In the genomic region with DNA sequence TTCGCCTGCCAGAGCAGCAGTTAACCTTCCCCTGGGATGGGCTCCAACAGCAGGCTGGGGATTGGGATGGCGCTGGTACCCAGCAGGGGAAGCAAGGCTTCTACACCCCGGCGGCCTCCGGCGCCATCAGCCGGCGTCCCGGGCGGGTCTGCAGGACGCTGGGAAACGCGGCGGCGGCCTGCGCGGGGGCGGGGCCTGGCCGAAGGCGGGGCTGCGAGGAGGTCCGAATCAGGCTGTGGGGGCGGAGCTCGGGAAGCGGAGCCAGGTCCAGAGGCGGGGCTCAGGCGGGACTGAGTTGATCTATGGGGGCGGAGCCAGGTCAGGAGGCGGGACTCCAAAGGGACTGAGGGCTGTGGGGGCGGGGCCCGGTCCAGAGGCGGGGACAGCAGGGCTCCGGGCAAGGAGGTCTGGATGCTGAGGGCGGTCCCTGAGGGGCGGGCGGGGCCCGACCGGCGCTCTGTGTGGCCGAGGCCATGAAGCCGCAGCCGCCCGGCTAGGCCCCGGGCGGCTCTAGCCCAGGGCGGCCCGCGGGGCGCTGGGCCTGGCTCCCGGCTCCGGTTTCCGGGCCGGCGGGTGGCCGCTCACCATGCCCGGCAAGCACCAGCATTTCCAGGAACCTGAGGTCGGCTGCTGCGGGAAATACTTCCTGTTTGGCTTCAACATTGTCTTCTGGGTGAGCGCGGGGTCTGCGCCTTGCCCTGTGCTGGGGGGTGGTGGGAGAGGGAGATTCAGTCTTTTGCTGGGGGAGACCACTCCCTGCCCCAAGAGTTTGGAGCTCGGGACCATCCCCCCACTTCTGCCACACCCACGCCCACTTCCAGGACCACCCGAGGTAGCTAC, we compare ENCODE assay signal across 1 cellular context.
TF ChIP-seq lines count a peak whose summit lies in the region.

A gene with protein sequence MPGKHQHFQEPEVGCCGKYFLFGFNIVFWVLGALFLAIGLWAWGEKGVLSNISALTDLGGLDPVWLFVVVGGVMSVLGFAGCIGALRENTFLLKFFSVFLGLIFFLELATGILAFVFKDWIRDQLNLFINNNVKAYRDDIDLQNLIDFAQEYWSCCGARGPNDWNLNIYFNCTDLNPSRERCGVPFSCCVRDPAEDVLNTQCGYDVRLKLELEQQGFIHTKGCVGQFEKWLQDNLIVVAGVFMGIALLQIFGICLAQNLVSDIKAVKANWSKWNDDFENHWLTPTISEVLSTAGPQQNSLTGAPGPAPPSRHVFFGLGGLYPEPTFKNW (plus strand): TSS at position 455 of the 840 bp plus-strand sequence. CDS start 132 bp downstream, at position 587.

TF ChIP-seq in HepG2, 621 proteins besides CTCF, POLR2A, EP300 and RAD21 (continued from another document and continues in another):
- TF ChIP-seq, protein P1, sequence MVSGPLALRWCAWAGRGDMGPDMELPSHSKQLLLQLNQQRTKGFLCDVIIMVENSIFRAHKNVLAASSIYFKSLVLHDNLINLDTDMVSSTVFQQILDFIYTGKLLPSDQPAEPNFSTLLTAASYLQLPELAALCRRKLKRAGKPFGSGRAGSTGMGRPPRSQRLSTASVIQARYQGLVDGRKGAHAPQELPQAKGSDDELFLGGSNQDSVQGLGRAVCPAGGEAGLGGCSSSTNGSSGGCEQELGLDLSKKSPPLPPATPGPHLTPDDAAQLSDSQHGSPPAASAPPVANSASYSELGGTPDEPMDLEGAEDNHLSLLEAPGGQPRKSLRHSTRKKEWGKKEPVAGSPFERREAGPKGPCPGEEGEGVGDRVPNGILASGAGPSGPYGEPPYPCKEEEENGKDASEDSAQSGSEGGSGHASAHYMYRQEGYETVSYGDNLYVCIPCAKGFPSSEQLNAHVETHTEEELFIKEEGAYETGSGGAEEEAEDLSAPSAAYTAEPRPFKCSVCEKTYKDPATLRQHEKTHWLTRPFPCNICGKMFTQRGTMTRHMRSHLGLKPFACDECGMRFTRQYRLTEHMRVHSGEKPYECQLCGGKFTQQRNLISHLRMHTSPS (CRISPR knock-in tag; IDR thresholded peaks at IDR 0.05; ENCODE audit: low read depth) = no peak
- TF ChIP-seq ZC3H4 (CRISPR knock-in tag; IDR thresholded peaks at IDR 0.05; ENCODE audit: borderline replicate concordance) = no peak
- TF ChIP-seq ZFP36 (IDR thresholded peaks at IDR 0.05; ENCODE audit: borderline replicate concordance, low read depth, low read length, partially characterized antibody) = no peak
- no peak for TF ChIP-seq PRDM4 (CRISPR knock-in tag; IDR thresholded peaks at IDR 0.05; ENCODE audit: borderline replicate concordance)
- TF ChIP-seq FOSL2 (CRISPR knock-in tag; IDR thresholded peaks at IDR 0.05) = no peak
- TF ChIP-seq ZNF282 (IDR thresholded peaks at IDR 0.05; ENCODE audit: partially characterized antibody) = no peak
- TF ChIP-seq ZNF143 (CRISPR knock-in tag; IDR thresholded peaks at IDR 0.05) = peak; percentile 54; the same call in 1 of the 2 replicates
- TF ChIP-seq MED8 (CRISPR knock-in tag; IDR thresholded peaks at IDR 0.05; ENCODE audit: insufficient replicate concordance) = peak; percentile 61
- no peak for TF ChIP-seq ZFAT (CRISPR knock-in tag; conservative IDR thresholded peaks at IDR 0.05)
- TF ChIP-seq FOXP1 (IDR thresholded peaks at IDR 0.05) = no peak
- no peak for TF ChIP-seq FOXP1 (CRISPR knock-in tag; IDR thresholded peaks at IDR 0.05)
- TF ChIP-seq PCBP2 (optimal IDR thresholded peaks at IDR 0.05; ENCODE audit: low read depth, low read length, poor library complexity, severe bottlenecking) = no peak
- TF ChIP-seq ZNF773 (CRISPR knock-in tag; IDR thresholded peaks at IDR 0.05; ENCODE audit: borderline replicate concordance) = no peak
- TF ChIP-seq TOE1 (CRISPR knock-in tag; IDR thresholded peaks at IDR 0.05) = no peak
- no peak for TF ChIP-seq HES4 (CRISPR knock-in tag; IDR thresholded peaks at IDR 0.05; ENCODE audit: borderline replicate concordance)
- TF ChIP-seq DMAP1 (CRISPR knock-in tag; IDR thresholded peaks at IDR 0.05) = no peak
- TF ChIP-seq, protein P2, sequence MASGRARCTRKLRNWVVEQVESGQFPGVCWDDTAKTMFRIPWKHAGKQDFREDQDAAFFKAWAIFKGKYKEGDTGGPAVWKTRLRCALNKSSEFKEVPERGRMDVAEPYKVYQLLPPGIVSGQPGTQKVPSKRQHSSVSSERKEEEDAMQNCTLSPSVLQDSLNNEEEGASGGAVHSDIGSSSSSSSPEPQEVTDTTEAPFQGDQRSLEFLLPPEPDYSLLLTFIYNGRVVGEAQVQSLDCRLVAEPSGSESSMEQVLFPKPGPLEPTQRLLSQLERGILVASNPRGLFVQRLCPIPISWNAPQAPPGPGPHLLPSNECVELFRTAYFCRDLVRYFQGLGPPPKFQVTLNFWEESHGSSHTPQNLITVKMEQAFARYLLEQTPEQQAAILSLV (CRISPR knock-in tag; IDR thresholded peaks at IDR 0.05; ENCODE audit: borderline replicate concordance) = no peak
- TF ChIP-seq GMEB1 (CRISPR knock-in tag; IDR thresholded peaks at IDR 0.05; ENCODE audit: borderline replicate concordance) = peak; percentile 83
- TF ChIP-seq CBX5 (CRISPR knock-in tag; IDR thresholded peaks at IDR 0.05; ENCODE audit: borderline replicate concordance) = no peak
- TF ChIP-seq, protein P3, sequence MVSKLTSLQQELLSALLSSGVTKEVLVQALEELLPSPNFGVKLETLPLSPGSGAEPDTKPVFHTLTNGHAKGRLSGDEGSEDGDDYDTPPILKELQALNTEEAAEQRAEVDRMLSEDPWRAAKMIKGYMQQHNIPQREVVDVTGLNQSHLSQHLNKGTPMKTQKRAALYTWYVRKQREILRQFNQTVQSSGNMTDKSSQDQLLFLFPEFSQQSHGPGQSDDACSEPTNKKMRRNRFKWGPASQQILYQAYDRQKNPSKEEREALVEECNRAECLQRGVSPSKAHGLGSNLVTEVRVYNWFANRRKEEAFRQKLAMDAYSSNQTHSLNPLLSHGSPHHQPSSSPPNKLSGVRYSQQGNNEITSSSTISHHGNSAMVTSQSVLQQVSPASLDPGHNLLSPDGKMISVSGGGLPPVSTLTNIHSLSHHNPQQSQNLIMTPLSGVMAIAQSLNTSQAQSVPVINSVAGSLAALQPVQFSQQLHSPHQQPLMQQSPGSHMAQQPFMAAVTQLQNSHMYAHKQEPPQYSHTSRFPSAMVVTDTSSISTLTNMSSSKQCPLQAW (CRISPR knock-in tag; IDR thresholded peaks at IDR 0.05) = no peak
- no peak for TF ChIP-seq ZNF615 (CRISPR knock-in tag; IDR thresholded peaks at IDR 0.05; ENCODE audit: borderline replicate concordance)
- no peak for TF ChIP-seq RNF2 (conservative IDR thresholded peaks at IDR 0.05; ENCODE audit: low read depth)
- TF ChIP-seq YEATS2 (CRISPR knock-in tag; IDR thresholded peaks at IDR 0.05; ENCODE audit: borderline replicate concordance) = no peak
- no peak for TF ChIP-seq NAIF1 (CRISPR knock-in tag; IDR thresholded peaks at IDR 0.05; ENCODE audit: borderline replicate concordance)
- no peak for TF ChIP-seq GRHL1 (CRISPR knock-in tag; conservative IDR thresholded peaks at IDR 0.05)
- no peak for TF ChIP-seq SIX1 (CRISPR knock-in tag; IDR thresholded peaks at IDR 0.05; ENCODE audit: borderline replicate concordance)
- TF ChIP-seq, protein P4, sequence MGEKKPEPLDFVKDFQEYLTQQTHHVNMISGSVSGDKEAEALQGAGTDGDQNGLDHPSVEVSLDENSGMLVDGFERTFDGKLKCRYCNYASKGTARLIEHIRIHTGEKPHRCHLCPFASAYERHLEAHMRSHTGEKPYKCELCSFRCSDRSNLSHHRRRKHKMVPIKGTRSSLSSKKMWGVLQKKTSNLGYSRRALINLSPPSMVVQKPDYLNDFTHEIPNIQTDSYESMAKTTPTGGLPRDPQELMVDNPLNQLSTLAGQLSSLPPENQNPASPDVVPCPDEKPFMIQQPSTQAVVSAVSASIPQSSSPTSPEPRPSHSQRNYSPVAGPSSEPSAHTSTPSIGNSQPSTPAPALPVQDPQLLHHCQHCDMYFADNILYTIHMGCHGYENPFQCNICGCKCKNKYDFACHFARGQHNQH (CRISPR knock-in tag; IDR thresholded peaks at IDR 0.05) = no peak
- TF ChIP-seq ZNF44 (CRISPR knock-in tag; IDR thresholded peaks at IDR 0.05) = no peak; the same call in 1 of the 2 replicates
- TF ChIP-seq, protein P5, sequence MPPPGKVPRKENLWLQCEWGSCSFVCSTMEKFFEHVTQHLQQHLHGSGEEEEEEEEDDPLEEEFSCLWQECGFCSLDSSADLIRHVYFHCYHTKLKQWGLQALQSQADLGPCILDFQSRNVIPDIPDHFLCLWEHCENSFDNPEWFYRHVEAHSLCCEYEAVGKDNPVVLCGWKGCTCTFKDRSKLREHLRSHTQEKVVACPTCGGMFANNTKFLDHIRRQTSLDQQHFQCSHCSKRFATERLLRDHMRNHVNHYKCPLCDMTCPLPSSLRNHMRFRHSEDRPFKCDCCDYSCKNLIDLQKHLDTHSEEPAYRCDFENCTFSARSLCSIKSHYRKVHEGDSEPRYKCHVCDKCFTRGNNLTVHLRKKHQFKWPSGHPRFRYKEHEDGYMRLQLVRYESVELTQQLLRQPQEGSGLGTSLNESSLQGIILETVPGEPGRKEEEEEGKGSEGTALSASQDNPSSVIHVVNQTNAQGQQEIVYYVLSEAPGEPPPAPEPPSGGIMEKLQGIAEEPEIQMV (CRISPR knock-in tag; IDR thresholded peaks at IDR 0.05; ENCODE audit: low read depth) = no peak
- no peak for TF ChIP-seq ZNF569 (CRISPR knock-in tag; IDR thresholded peaks at IDR 0.05; ENCODE audit: borderline replicate concordance)
- peak; percentile 41; the same call in 1 of the 2 replicates for TF ChIP-seq FUBP1 (CRISPR knock-in tag; IDR thresholded peaks at IDR 0.05; ENCODE audit: borderline replicate concordance)
- TF ChIP-seq MEF2D (CRISPR knock-in tag; IDR thresholded peaks at IDR 0.05) = no peak
- TF ChIP-seq, protein P6, sequence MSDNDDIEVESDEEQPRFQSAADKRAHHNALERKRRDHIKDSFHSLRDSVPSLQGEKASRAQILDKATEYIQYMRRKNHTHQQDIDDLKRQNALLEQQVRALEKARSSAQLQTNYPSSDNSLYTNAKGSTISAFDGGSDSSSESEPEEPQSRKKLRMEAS (IDR thresholded peaks at IDR 0.05) = no peak; the same call in 1 of the 2 replicates
- 0 out of 2 replicates have a peak, but pooled peaks have one; percentile 17 for TF ChIP-seq ZNF782 (CRISPR knock-in tag; IDR thresholded peaks at IDR 0.05; ENCODE audit: borderline replicate concordance)
- no peak for TF ChIP-seq ZNF562 (CRISPR knock-in tag; IDR thresholded peaks at IDR 0.05; ENCODE audit: borderline replicate concordance)
- no peak for TF ChIP-seq ZNF510 (CRISPR knock-in tag; IDR thresholded peaks at IDR 0.05; ENCODE audit: low read depth)
- TF ChIP-seq AKAP8 (CRISPR knock-in tag; IDR thresholded peaks at IDR 0.05) = no peak
- no peak for TF ChIP-seq ZNF432 (CRISPR knock-in tag; IDR thresholded peaks at IDR 0.05; ENCODE audit: borderline replicate concordance)
- no peak for TF ChIP-seq ZNF207 (IDR thresholded peaks at IDR 0.05; ENCODE audit: borderline replicate concordance)
- TF ChIP-seq EZH2 (conservative IDR thresholded peaks at IDR 0.05; ENCODE audit: low read depth, low read length) = no peak
